In genomic region chr1:229625893-229626831, GRCh38 we compare ENCODE assay signal across 8 cellular contexts. TPM values are rescaled to one million over a fixed set of nuclear protein-coding genes. Genes with fewer than 3 reads are reported as not detected.
A peak's percentile ranks its signal among the peaks of the same experiment; 100 is the strongest.
DNase-seq lines count a peak whose midpoint lies in the region; ATAC-seq and TF ChIP-seq lines count a peak whose summit lies in the region.

TAF5L (minus strand) TSS chr1:229626122; CDS start chr1:229614482, 11,640 bp downstream.
URB2 (plus strand) TSS chr1:229626247; CDS start chr1:229627634, 1,387 bp downstream.

- H3K27me3 ChIP-seq in HUES6 (ENCODE audit: control insufficient read depth, insufficient read depth, low read length) (no peaks in the 10 kb centered on the region), muscle layer of colon (ENCODE audit: control insufficient read depth in 1 of 2, insufficient read depth in 2 of 2, low read length in 2 of 2) (no peaks in the 10 kb centered on the region)

- peak; percentile 86 for ATAC-seq in GM21381 (IDR thresholded peaks at IDR 0.05; ENCODE audit: unreplicated experiment)
- peak; percentile 99 for ATAC-seq in esophagus mucosa

- peak within 1 kb of the TSS; percentile 98 for H3K4me3 Mint-ChIP-seq in activated T-cell treated with anti-CD3 and anti-CD28 coated beads, Interleukin-2, amount 50 U/mL, for 24 hours

- H3K4me1 ChIP-seq in HUES6 (ENCODE audit: control insufficient read depth, insufficient read depth, low read length) (peaks cover 18% of the 10 kb centered on the region), muscle layer of colon (ENCODE audit: insufficient read depth, low read length) (peaks cover 25% of the 10 kb centered on the region)

- peaks cover 65% of the 10 kb centered on the region for H3K4me1 Mint-ChIP-seq in activated T-cell treated with anti-CD3 and anti-CD28 coated beads, Interleukin-2, amount 50 U/mL, for 24 hours (ENCODE audit: low read depth)

- no peaks in the 10 kb centered on the region for H3K27me3 Mint-ChIP-seq in activated T-cell treated with anti-CD3 and anti-CD28 coated beads, Interleukin-2, amount 50 U/mL, for 24 hours

- H3K4me3 ChIP-seq in HUES6 (ENCODE audit: low read depth, low read length), result peak within 1 kb of the TSS; percentile 95
- H3K4me3 ChIP-seq in muscle layer of colon (ENCODE audit: low read depth in 1 of 2, low read length in 2 of 2), result peak within 1 kb of the TSS; percentile 82 to 97

- H3K9ac ChIP-seq in HUES6 (ENCODE audit: low read length) (peak within 1 kb of the TSS; percentile 92), muscle layer of colon (ENCODE audit: low read length) (peak within 1 kb of the TSS; percentile 71)

- H3K36me3 Mint-ChIP-seq in activated T-cell treated with anti-CD3 and anti-CD28 coated beads, Interleukin-2, amount 50 U/mL, for 24 hours (ENCODE audit: low read depth), result peaks cover 71% of the 10 kb centered on the region

- H3K27ac Mint-ChIP-seq in activated T-cell treated with anti-CD3 and anti-CD28 coated beads, Interleukin-2, amount 50 U/mL, for 24 hours, result peak within 1 kb of the TSS; percentile 98

- H3K27ac ChIP-seq in HUES6 (ENCODE audit: low read depth, low read length) (peak within 1 kb of the TSS; percentile 88), muscle layer of colon (ENCODE audit: low read depth, low read length) (peak within 1 kb of the TSS; percentile 82)

- H3K9me3 Mint-ChIP-seq in activated T-cell treated with anti-CD3 and anti-CD28 coated beads, Interleukin-2, amount 50 U/mL, for 24 hours, result no peaks in the 10 kb centered on the region

- peak; percentile 99 for DNase-seq in D341Med (ENCODE audit: low spot score)
- peak; percentile 90 for DNase-seq in activated T-cell treated with anti-CD3 and anti-CD28 coated beads, Interleukin-2, amount 50 U/mL, for 24 hours
- DNase-seq in stimulated activated CD8-positive, alpha-beta memory T cell treated with anti-CD3 and anti-CD28 coated beads, Interleukin-7, amount 100 ng/mL, for 1 hour (ENCODE audit: low read depth in 2 of 2), result peak; percentile 57 to 66

- H3K9me3 ChIP-seq in HUES6 (ENCODE audit: control insufficient read depth, insufficient read depth, low read depth, low read length), result no peaks in the 10 kb centered on the region
- no peaks in the 10 kb centered on the region for H3K9me3 ChIP-seq in muscle layer of colon (ENCODE audit: low read length)

- H3K36me3 ChIP-seq in HUES6 (ENCODE audit: control insufficient read depth, insufficient read depth, low read length), result 0 out of 2 replicates have a peak, but pooled peaks cover 5% of the 10 kb centered on the region
- H3K36me3 ChIP-seq in muscle layer of colon (ENCODE audit: insufficient read depth, low read length), result no peaks in the 10 kb centered on the region

TF ChIP-seq in PFSK-1, 5 proteins besides CTCF, POLR2A, EP300 and RAD21:
- TF ChIP-seq SIN3A (IDR thresholded peaks at IDR 0.05; ENCODE audit: borderline replicate concordance, insufficient read depth, low read length), result peak; percentile 94
- 0 out of 2 replicates have a peak, but pooled peaks have one; percentile 45 for TF ChIP-seq POLR2AphosphoS5 (IDR thresholded peaks at IDR 0.05; ENCODE audit: low read depth, low read length)
- TF ChIP-seq TAF1 (IDR thresholded peaks at IDR 0.05; ENCODE audit: borderline replicate concordance, insufficient read depth, low read length), result peak; percentile 73; the same call in 1 of the 2 replicates
- peak; percentile 98 for TF ChIP-seq FOXP2 (optimal IDR thresholded peaks at IDR 0.05; ENCODE audit: borderline replicate concordance, extremely low read depth, extremely low read length, insufficient read depth)
- TF ChIP-seq REST (IDR thresholded peaks at IDR 0.05; ENCODE audit: insufficient read depth in 1 of 2, low read depth in 2 of 2, low read length in 2 of 2), result no peak

RNA-seq across cellular contexts. Expression of gene TAF5L, which starts in this region (rescaled TPM):
- polyA plus RNA-seq in PFSK-1 (2012; ENCODE audit: insufficient read length, low read depth), result 24.8 TPM
- total RNA-seq in esophagus mucosa, result 11.6 TPM

RNA-seq across cellular contexts. Expression of gene URB2, which starts in this region (rescaled TPM):
- polyA plus RNA-seq in PFSK-1 (2012; ENCODE audit: insufficient read length, low read depth), result 8.5 TPM
- total RNA-seq in esophagus mucosa, result 6.3 TPM

Comparison
In these comparisons a context has a peak if more than half of its experiments do, and no peak if none do; other contexts are left out.
1. Peak in every context shown above with its lines: DNase-seq, ATAC-seq, H3K4me3 ChIP-seq and H3K27ac ChIP-seq.